7 cellular contexts compared by ENCODE assay signal in the genomic region with DNA sequence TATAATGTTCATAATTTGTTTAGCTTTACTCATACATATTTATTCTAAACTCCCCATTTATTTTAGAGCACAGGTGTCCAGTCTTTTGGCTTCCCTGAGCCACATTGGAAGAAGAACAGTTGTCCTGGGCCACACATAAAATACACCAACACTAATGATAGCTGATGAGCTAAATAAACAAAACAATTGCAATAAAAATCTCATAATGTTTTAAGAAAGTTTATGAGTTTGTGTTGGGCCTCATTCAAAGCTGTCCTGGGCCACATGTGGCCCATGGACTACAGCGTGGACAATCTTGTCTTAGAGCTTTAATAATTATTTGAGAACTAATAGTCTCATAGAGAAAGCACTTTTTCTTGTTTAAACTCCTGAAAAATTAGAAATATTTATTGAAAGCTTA.
"Had no signal": no experiment of that assay in that cellular context is flagged by ENCODE, and none has a peak within 500 bp of the region (broad histone marks: within the 10 kb centered on the region; RNA-seq: fewer than 3 reads in every experiment).

No MANE protein-coding gene starts in this region.

- H3K27ac Mint-ChIP-seq: IgD-negative memory B cell had no signal

- H3K27me3 Mint-ChIP-seq: IgD-negative memory B cell had no signal

- H3K9me3 Mint-ChIP-seq: IgD-negative memory B cell had no signal

- DNase-seq: IMR-90, KBM-7 had no signal

- ATAC-seq: HepG2, K562 had no signal

- H3K4me3 ChIP-seq: K562 had no signal

- H3K4me1 Mint-ChIP-seq: IgD-negative memory B cell had no signal

- FAIRE-seq: HepG2, HTR-8/SVneo, K562 had no signal

- H3K27ac ChIP-seq: HL-60 had no signal

- H3K36me3 Mint-ChIP-seq: IgD-negative memory B cell had no signal

- H3K4me3 Mint-ChIP-seq: IgD-negative memory B cell had no signal
